In the genomic region with DNA sequence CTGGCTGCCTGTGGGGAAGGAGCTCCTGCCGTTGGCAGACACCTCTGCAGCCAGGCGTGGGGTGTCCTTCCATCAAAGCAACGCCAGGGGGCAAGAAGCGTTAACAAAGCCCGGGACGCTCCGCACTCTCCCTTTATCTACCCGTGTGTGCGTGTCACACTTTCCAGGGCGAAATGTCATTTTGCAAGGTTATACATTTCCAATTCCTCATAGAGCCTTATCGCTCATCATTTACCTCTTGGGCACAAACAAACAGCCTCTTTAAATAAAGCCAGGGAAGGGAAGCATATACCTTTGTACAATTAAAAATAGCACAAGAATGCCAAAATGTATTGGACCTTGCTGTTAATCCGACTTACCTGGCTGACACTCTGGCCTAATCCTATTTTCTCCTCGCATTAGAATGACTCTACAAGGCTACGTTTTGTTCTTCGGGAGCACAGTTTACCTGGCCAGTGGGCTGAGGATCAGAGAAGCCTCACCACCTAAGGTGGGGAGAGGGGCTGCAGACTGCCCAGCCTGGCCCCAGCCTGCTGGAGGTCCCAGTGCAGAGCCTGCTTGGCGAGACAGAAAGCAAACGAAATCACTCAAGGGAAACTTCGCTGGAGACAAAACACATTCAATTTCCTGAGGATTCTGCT, we compare ENCODE assay signal across 1 cellular context.
TF ChIP-seq lines count a peak whose summit lies in the region.

No MANE protein-coding gene starts in this region.

TF ChIP-seq in HepG2, 621 proteins besides CTCF, POLR2A, EP300 and RAD21 (continued from another document and continues in another):
- no peak for TF ChIP-seq CEBPZ (IDR thresholded peaks at IDR 0.05; ENCODE audit: low read length)
- TF ChIP-seq PHF20 (CRISPR knock-in tag; IDR thresholded peaks at IDR 0.05), result no peak
- TF ChIP-seq YEATS4 (CRISPR knock-in tag; IDR thresholded peaks at IDR 0.05; ENCODE audit: borderline replicate concordance), result no peak
- no peak for TF ChIP-seq MIER3 (CRISPR knock-in tag; IDR thresholded peaks at IDR 0.05; ENCODE audit: borderline replicate concordance)
- TF ChIP-seq, protein P1, sequence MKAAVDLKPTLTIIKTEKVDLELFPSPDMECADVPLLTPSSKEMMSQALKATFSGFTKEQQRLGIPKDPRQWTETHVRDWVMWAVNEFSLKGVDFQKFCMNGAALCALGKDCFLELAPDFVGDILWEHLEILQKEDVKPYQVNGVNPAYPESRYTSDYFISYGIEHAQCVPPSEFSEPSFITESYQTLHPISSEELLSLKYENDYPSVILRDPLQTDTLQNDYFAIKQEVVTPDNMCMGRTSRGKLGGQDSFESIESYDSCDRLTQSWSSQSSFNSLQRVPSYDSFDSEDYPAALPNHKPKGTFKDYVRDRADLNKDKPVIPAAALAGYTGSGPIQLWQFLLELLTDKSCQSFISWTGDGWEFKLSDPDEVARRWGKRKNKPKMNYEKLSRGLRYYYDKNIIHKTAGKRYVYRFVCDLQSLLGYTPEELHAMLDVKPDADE (CRISPR knock-in tag; IDR thresholded peaks at IDR 0.05), result no peak
- TF ChIP-seq, protein P2, sequence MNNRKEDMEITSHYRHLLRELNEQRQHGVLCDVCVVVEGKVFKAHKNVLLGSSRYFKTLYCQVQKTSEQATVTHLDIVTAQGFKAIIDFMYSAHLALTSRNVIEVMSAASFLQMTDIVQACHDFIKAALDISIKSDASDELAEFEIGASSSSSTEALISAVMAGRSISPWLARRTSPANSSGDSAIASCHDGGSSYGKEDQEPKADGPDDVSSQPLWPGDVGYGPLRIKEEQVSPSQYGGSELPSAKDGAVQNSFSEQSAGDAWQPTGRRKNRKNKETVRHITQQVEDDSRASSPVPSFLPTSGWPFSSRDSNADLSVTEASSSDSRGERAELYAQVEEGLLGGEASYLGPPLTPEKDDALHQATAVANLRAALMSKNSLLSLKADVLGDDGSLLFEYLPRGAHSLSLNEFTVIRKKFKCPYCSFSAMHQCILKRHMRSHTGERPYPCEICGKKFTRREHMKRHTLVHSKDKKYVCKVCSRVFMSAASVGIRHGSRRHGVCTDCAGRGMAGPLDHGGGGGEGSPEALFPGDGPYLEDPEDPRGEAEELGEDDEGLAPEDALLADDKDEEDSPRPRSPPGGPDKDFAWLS (CRISPR knock-in tag; IDR thresholded peaks at IDR 0.05; ENCODE audit: borderline replicate concordance), result no peak
- no peak for TF ChIP-seq MLLT10 (CRISPR knock-in tag; IDR thresholded peaks at IDR 0.05)
- TF ChIP-seq ZNF367 (CRISPR knock-in tag; IDR thresholded peaks at IDR 0.05; ENCODE audit: borderline replicate concordance), result no peak
- TF ChIP-seq, protein P3, sequence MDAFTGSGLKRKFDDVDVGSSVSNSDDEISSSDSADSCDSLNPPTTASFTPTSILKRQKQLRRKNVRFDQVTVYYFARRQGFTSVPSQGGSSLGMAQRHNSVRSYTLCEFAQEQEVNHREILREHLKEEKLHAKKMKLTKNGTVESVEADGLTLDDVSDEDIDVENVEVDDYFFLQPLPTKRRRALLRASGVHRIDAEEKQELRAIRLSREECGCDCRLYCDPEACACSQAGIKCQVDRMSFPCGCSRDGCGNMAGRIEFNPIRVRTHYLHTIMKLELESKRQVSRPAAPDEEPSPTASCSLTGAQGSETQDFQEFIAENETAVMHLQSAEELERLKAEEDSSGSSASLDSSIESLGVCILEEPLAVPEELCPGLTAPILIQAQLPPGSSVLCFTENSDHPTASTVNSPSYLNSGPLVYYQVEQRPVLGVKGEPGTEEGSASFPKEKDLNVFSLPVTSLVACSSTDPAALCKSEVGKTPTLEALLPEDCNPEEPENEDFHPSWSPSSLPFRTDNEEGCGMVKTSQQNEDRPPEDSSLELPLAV (CRISPR knock-in tag; conservative IDR thresholded peaks at IDR 0.05; ENCODE audit: low read depth), result no peak
- TF ChIP-seq NKX3-1 (CRISPR knock-in tag; IDR thresholded peaks at IDR 0.05), result no peak
- TF ChIP-seq FOXJ3 (CRISPR knock-in tag; IDR thresholded peaks at IDR 0.05; ENCODE audit: borderline replicate concordance), result no peak
- no peak for TF ChIP-seq KMT2B (CRISPR knock-in tag; IDR thresholded peaks at IDR 0.05)
- TF ChIP-seq EZH2 (conservative IDR thresholded peaks at IDR 0.05; ENCODE audit: low read depth, low read length), result peak; percentile 59; the same call in 1 of the 2 replicates
- no peak for TF ChIP-seq HNF4G (IDR thresholded peaks at IDR 0.05; ENCODE audit: borderline replicate concordance, low read depth, low read length)
- no peak for TF ChIP-seq HNF4G (CRISPR knock-in tag; IDR thresholded peaks at IDR 0.05; ENCODE audit: borderline replicate concordance, low read depth)
- no peak for TF ChIP-seq ZNF282 (IDR thresholded peaks at IDR 0.05; ENCODE audit: partially characterized antibody)
- TF ChIP-seq HMG20A (CRISPR knock-in tag; IDR thresholded peaks at IDR 0.05; ENCODE audit: borderline replicate concordance), result no peak
- TF ChIP-seq JDP2 (CRISPR knock-in tag; IDR thresholded peaks at IDR 0.05; ENCODE audit: borderline replicate concordance), result no peak
- no peak for TF ChIP-seq BCL3 (CRISPR knock-in tag; IDR thresholded peaks at IDR 0.05)
- TF ChIP-seq ZFP36 (IDR thresholded peaks at IDR 0.05; ENCODE audit: borderline replicate concordance, low read depth, low read length, partially characterized antibody), result peak; percentile 16
- TF ChIP-seq, protein P4, sequence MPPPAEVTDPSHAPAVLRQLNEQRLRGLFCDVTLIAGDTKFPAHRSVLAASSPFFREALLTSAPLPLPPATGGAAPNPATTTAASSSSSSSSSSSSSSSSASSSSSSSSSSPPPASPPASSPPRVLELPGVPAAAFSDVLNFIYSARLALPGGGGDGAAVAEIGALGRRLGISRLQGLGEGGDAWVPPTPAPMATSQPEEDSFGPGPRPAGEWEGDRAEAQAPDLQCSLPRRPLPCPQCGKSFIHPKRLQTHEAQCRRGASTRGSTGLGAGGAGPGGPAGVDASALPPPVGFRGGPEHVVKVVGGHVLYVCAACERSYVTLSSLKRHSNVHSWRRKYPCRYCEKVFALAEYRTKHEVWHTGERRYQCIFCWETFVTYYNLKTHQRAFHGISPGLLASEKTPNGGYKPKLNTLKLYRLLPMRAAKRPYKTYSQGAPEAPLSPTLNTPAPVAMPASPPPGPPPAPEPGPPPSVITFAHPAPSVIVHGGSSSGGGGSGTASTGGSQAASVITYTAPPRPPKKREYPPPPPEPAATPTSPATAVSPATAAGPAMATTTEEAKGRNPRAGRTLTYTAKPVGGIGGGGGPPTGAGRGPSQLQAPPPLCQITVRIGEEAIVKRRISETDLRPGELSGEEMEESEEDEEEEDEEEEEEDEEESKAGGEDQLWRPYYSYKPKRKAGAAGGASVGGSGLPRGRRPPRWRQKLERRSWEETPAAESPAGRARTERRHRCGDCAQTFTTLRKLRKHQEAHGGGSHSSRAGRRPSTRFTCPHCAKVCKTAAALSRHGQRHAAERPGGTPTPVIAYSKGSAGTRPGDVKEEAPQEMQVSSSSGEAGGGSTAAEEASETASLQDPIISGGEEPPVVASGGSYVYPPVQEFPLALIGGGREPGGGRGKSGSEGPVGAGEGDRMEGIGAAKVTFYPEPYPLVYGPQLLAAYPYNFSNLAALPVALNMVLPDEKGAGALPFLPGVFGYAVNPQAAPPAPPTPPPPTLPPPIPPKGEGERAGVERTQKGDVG (CRISPR knock-in tag; IDR thresholded peaks at IDR 0.05; ENCODE audit: borderline replicate concordance), result no peak
- TF ChIP-seq, protein P5, sequence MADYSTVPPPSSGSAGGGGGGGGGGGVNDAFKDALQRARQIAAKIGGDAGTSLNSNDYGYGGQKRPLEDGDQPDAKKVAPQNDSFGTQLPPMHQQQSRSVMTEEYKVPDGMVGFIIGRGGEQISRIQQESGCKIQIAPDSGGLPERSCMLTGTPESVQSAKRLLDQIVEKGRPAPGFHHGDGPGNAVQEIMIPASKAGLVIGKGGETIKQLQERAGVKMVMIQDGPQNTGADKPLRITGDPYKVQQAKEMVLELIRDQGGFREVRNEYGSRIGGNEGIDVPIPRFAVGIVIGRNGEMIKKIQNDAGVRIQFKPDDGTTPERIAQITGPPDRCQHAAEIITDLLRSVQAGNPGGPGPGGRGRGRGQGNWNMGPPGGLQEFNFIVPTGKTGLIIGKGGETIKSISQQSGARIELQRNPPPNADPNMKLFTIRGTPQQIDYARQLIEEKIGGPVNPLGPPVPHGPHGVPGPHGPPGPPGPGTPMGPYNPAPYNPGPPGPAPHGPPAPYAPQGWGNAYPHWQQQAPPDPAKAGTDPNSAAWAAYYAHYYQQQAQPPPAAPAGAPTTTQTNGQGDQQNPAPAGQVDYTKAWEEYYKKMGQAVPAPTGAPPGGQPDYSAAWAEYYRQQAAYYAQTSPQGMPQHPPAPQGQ (CRISPR knock-in tag; IDR thresholded peaks at IDR 0.05; ENCODE audit: borderline replicate concordance), result no peak
- TF ChIP-seq NFKBIZ (CRISPR knock-in tag; IDR thresholded peaks at IDR 0.05), result no peak
- no peak for TF ChIP-seq ZSCAN12 (CRISPR knock-in tag; IDR thresholded peaks at IDR 0.05)
- TF ChIP-seq ATF5 (CRISPR knock-in tag; IDR thresholded peaks at IDR 0.05; ENCODE audit: low read depth), result no peak
- TF ChIP-seq KDM2A (CRISPR knock-in tag; IDR thresholded peaks at IDR 0.05; ENCODE audit: borderline replicate concordance, low read depth), result peak; percentile 32; the same call in 1 of the 2 replicates
- no peak for TF ChIP-seq ZNF10 (CRISPR knock-in tag; IDR thresholded peaks at IDR 0.05; ENCODE audit: borderline replicate concordance, low read depth)
- no peak for TF ChIP-seq ZNF138 (CRISPR knock-in tag; IDR thresholded peaks at IDR 0.05; ENCODE audit: low read depth)
- no peak for TF ChIP-seq ZNF343 (CRISPR knock-in tag; IDR thresholded peaks at IDR 0.05)
- TF ChIP-seq, protein P6, sequence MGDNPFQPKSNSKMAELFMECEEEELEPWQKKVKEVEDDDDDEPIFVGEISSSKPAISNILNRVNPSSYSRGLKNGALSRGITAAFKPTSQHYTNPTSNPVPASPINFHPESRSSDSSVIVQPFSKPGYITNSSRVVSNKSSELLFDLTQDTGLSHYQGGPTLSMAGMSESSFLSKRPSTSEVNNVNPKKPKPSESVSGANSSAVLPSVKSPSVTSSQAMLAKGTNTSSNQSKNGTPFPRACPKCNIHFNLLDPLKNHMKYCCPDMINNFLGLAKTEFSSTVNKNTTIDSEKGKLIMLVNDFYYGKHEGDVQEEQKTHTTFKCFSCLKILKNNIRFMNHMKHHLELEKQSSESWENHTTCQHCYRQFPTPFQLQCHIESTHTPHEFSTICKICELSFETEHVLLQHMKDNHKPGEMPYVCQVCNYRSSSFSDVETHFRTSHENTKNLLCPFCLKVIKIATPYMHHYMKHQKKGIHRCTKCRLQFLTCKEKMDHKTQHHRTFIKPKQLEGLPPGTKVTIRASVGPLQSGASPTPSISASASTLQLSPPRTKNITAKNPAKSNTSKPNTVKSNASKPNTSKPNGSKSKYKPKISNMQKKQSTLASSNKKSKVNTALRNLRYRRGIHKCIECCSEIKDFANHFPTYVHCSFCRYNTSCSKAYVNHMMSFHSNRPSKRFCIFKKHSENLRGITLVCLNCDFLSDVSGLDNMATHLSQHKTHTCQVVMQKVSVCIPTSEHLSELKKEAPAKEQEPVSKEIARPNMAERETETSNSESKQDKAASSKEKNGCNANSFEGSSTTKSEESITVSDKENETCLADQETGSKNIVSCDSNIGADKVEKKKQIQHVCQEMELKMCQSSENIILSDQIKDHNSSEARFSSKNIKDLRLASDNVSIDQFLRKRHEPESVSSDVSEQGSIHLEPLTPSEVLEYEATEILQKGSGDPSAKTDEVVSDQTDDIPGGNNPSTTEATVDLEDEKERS (CRISPR knock-in tag; IDR thresholded peaks at IDR 0.05), result no peak
- no peak for TF ChIP-seq AGO1 (IDR thresholded peaks at IDR 0.05; ENCODE audit: low read depth, low read length, poor library complexity, severe bottlenecking)
